29 cellular contexts compared by ENCODE assay signal in genomic region chr5:31992377-31992776, GRCh38.
"Had no signal": no experiment of that assay in that cellular context is flagged by ENCODE, and none has a peak within 500 bp of the region (broad histone marks: within the 10 kb centered on the region; RNA-seq: fewer than 3 reads in every experiment).

No MANE protein-coding gene starts in this region.

- H3K9me3 Mint-ChIP-seq: activated naive CD8-positive, alpha-beta T cell treated with anti-CD3 and anti-CD28 coated beads, Interleukin-2, amount 10 ng/mL, durations not matched to agents 7 days and 5 days; dendritic cell treated with granulocyte-macrophage colony-stimulating factor and Interleukin-4, amounts not matched to agents 40 ng/mL and 50 ng/mL, for 4 days had no signal

- H3K36me3 ChIP-seq: right lobe of liver, uterus had no signal

- H3K9me3 ChIP-seq: body of pancreas, mucosa of descending colon, right lobe of liver, stomach, uterus had no signal

- ATAC-seq: activated CD4-positive, alpha-beta T cell treated with anti-CD3 and anti-CD28 coated beads for 36 hours; activated T-cell treated with anti-CD3 and anti-CD28 coated beads, Interleukin-2, amount 50 U/mL, for 4 hours; body of pancreas; esophagus mucosa; left colon; mucosa of descending colon; right lobe of liver; stimulated activated memory B cell treated with anti-CD40 and anti-IgM and Interleukin-4, amounts not matched to agents 10 μg/mL and 1 μg/mL and 100 μg/mL, for 72 hours had no signal

- H3K4me3 Mint-ChIP-seq: activated B cell treated with CpG ODN at 0.5 μM for 24 hours; activated CD4-positive, alpha-beta T cell treated with anti-CD3 and anti-CD28 coated beads for 36 hours; activated naive CD4-positive, alpha-beta T cell treated with anti-CD3 and anti-CD28 coated beads for 36 hours; activated naive CD8-positive, alpha-beta T cell treated with anti-CD3 and anti-CD28 coated beads, Interleukin-2, amount 10 ng/mL, durations not matched to agents 7 days and 5 days; activated T-cell treated with anti-CD3 and anti-CD28 coated beads, Interleukin-2, amount 50 U/mL, for 4 hours; dendritic cell treated with granulocyte-macrophage colony-stimulating factor and Interleukin-4, amounts not matched to agents 40 ng/mL and 50 ng/mL, for 4 days; naive B cell; stimulated activated memory B cell treated with anti-CD40 and anti-IgM and Interleukin-4, amounts not matched to agents 10 μg/mL and 1 μg/mL and 100 μg/mL, for 72 hours had no signal

- H3K4me3 ChIP-seq: body of pancreas, mucosa of descending colon, right lobe of liver, skin epidermis, stomach, uterus had no signal

- H3K27me3 Mint-ChIP-seq: activated B cell treated with CpG ODN at 0.5 μM for 24 hours; activated CD4-positive, alpha-beta T cell treated with anti-CD3 and anti-CD28 coated beads for 36 hours; dendritic cell treated with granulocyte-macrophage colony-stimulating factor and Interleukin-4, amounts not matched to agents 40 ng/mL and 50 ng/mL, for 4 days had no signal

- H3K27me3 ChIP-seq: body of pancreas, right lobe of liver, stomach, uterus had no signal

- DNase-seq: activated B cell treated with CpG ODN at 0.5 μM for 24 hours; activated CD4-positive, alpha-beta T cell treated with anti-CD3 and anti-CD28 coated beads for 36 hours; activated CD4-positive, alpha-beta T cell treated with anti-CD3 and anti-CD28 coated beads, Interleukin-2, amount 50 U/mL, for 4 hours; activated CD8-positive, alpha-beta memory T cell treated with anti-CD3 and anti-CD28 coated beads for 24 hours; activated CD8-positive, alpha-beta memory T cell treated with anti-CD3 and anti-CD28 coated beads, Interleukin-2, amount 50 U/mL, for 4 hours; activated naive CD4-positive, alpha-beta T cell treated with anti-CD3 and anti-CD28 coated beads for 36 hours; activated naive CD8-positive, alpha-beta T cell treated with anti-CD3 and anti-CD28 coated beads, Interleukin-2, amount 10 ng/mL, durations not matched to agents 7 days and 5 days; activated T-cell treated with anti-CD3 and anti-CD28 coated beads, Interleukin-2, amount 50 U/mL, for 4 hours; amniotic stem cell; body of pancreas; effector CD8-positive, alpha-beta T cell; foreskin melanocyte; hypothalamus; left colon; mesendoderm; mucosa of descending colon; naive B cell; nucleus accumbens; posterior cingulate gyrus; right lobe of liver; stimulated activated CD4-positive, alpha-beta T cell treated with anti-CD3 and anti-CD28 coated beads, Interleukin-1b, Interleukin-23, amount 100 ng/mL, for 48 hours; stomach; T-helper 9 cell; trophoblast cell; uterus had no signal

- H3K4me1 ChIP-seq: body of pancreas, right lobe of liver had no signal

- H3K27ac Mint-ChIP-seq: activated B cell treated with CpG ODN at 0.5 μM for 24 hours; activated CD4-positive, alpha-beta T cell treated with anti-CD3 and anti-CD28 coated beads for 36 hours; activated naive CD4-positive, alpha-beta T cell treated with anti-CD3 and anti-CD28 coated beads for 36 hours; activated naive CD8-positive, alpha-beta T cell treated with anti-CD3 and anti-CD28 coated beads, Interleukin-2, amount 10 ng/mL, durations not matched to agents 7 days and 5 days; dendritic cell treated with granulocyte-macrophage colony-stimulating factor and Interleukin-4, amounts not matched to agents 40 ng/mL and 50 ng/mL, for 4 days; naive B cell; stimulated activated memory B cell treated with anti-CD40 and anti-IgM and Interleukin-4, amounts not matched to agents 10 μg/mL and 1 μg/mL and 100 μg/mL, for 72 hours had no signal

- H3K27ac ChIP-seq: body of pancreas, right lobe of liver, skin epidermis, stomach, uterus had no signal

- H3K4me1 Mint-ChIP-seq: activated B cell treated with CpG ODN at 0.5 μM for 24 hours; naive B cell; stimulated activated memory B cell treated with anti-CD40 and anti-IgM and Interleukin-4, amounts not matched to agents 10 μg/mL and 1 μg/mL and 100 μg/mL, for 72 hours had no signal

- H3K36me3 Mint-ChIP-seq: activated naive CD8-positive, alpha-beta T cell treated with anti-CD3 and anti-CD28 coated beads, Interleukin-2, amount 10 ng/mL, durations not matched to agents 7 days and 5 days; stimulated activated memory B cell treated with anti-CD40 and anti-IgM and Interleukin-4, amounts not matched to agents 10 μg/mL and 1 μg/mL and 100 μg/mL, for 72 hours had no signal
